ENCODE assay signal across 12 cellular contexts in genomic region chr2:151823651-151824050, GRCh38. TPM values are rescaled to one million over a fixed set of nuclear protein-coding genes. Genes with fewer than 3 reads are reported as not detected.
DNase-seq lines count a peak whose midpoint lies in the region; ATAC-seq and TF ChIP-seq lines count a peak whose summit lies in the region.
"Had no signal": no experiment of that assay in that cellular context is flagged by ENCODE, and none has a peak within 500 bp of the region (broad histone marks: within the 10 kb centered on the region; RNA-seq: fewer than 3 reads in every experiment).

No MANE protein-coding gene starts in this region.

- H3K9me3 ChIP-seq in OCI-LY1 (ENCODE audit: low read length), result no peaks in the 10 kb centered on the region
- H3K9me3 ChIP-seq in esophagus muscularis mucosa, result no peaks in the 10 kb centered on the region
- no peaks in the 10 kb centered on the region for H3K9me3 ChIP-seq in psoas muscle

- intact Hi-C loops in esophagus muscularis mucosa (cut with DNase I), result no loop called here
- intact Hi-C loops in psoas muscle (cut with DNase I), result loop anchor here in 1 of 2 donors (5.0 to 10.0 kb wide), 2 partner anchors 36 to 109 kb away; no protein-coding TSS in a partner anchor

- no peak overlapping the region for H3K9ac ChIP-seq in OCI-LY1 (ENCODE audit: low read length)
- H3K9ac ChIP-seq: BLaER1 had no signal

- CTCF ChIA-PET in activated CD4-positive, alpha-beta T cell treated with anti-CD3 and anti-CD28 coated beads, Interleukin-2, amount 10 ng/mL, durations not matched to agents 7 days and 5 days (lab: Charles Lee), result no interaction called here

- peaks cover 57% of the 10 kb centered on the region for H3K4me1 Mint-ChIP-seq in activated CD4-positive, alpha-beta T cell treated with anti-CD3 and anti-CD28 coated beads, Interleukin-2, amount 10 ng/mL, durations not matched to agents 7 days and 5 days

- H3F3A ChIP-seq in OCI-LY1 (ENCODE audit: insufficient read depth, low read length), result no peaks in the 10 kb centered on the region

- H3K4me1 ChIP-seq in OCI-LY1 (ENCODE audit: insufficient read depth, low read length, severe bottlenecking) (peaks cover 33% of the 10 kb centered on the region), esophagus muscularis mucosa (peaks cover 17 to 55% (median 50%) of the 10 kb centered on the region in 4 donors), psoas muscle (peaks cover 62% of the 10 kb centered on the region)

- H3K36me3 Mint-ChIP-seq in activated CD4-positive, alpha-beta T cell treated with anti-CD3 and anti-CD28 coated beads, Interleukin-2, amount 10 ng/mL, durations not matched to agents 7 days and 5 days (ENCODE audit: low read depth), result peaks cover 27% of the 10 kb centered on the region

- ATAC-seq in psoas muscle, result no peak
- no peak for ATAC-seq in HG03457 (IDR thresholded peaks at IDR 0.05; ENCODE audit: unreplicated experiment)

- H3K4me3 ChIP-seq in OCI-LY1 (ENCODE audit: low read depth, low read length, poor library complexity, severe bottlenecking), result no peak overlapping the region
- H3K4me3 ChIP-seq in esophagus muscularis mucosa, result no peak overlapping the region
- H3K4me3 ChIP-seq in psoas muscle, result peak overlapping the region; percentile 17
- H3K4me3 ChIP-seq: BLaER1 had no signal

- no peaks in the 10 kb centered on the region for H4K20me1 ChIP-seq in OCI-LY1 (ENCODE audit: insufficient read depth, low read length)

- no peak overlapping the region for H3K4me3 Mint-ChIP-seq in activated CD4-positive, alpha-beta T cell treated with anti-CD3 and anti-CD28 coated beads, Interleukin-2, amount 10 ng/mL, durations not matched to agents 7 days and 5 days
- H3K4me3 Mint-ChIP-seq: dendritic cell treated with granulocyte-macrophage colony-stimulating factor and Interleukin-4, amounts not matched to agents 40 ng/mL and 50 ng/mL, for 4 days had no signal

- H3K27ac ChIP-seq in OCI-LY1 (ENCODE audit: low read depth, low read length, poor library complexity, severe bottlenecking) (no peak overlapping the region), esophagus muscularis mucosa (replicated peaks in 1 of 4) (peak overlapping the region; percentile 0 to 16 (median 10)), psoas muscle (peak overlapping the region; percentile 93)
- H3K27ac ChIP-seq: BLaER1 had no signal

- H3K27ac Mint-ChIP-seq in activated CD4-positive, alpha-beta T cell treated with anti-CD3 and anti-CD28 coated beads, Interleukin-2, amount 10 ng/mL, durations not matched to agents 7 days and 5 days, result no peak overlapping the region
- H3K27ac Mint-ChIP-seq: dendritic cell treated with granulocyte-macrophage colony-stimulating factor and Interleukin-4, amounts not matched to agents 40 ng/mL and 50 ng/mL, for 4 days had no signal

- peak overlapping the region; percentile 45 for H3K4me2 ChIP-seq in OCI-LY1 (ENCODE audit: low read length)
- H3K4me2 ChIP-seq: BLaER1 had no signal

- no peak for TF ChIP-seq POLR2A in esophagus muscularis mucosa (IDR thresholded peaks at IDR 0.05; ENCODE audit: low read depth)

- no peak overlapping the region for H2AFZ ChIP-seq in OCI-LY1 (ENCODE audit: low read length)

- TF ChIP-seq CTCF in OCI-LY1 (IDR thresholded peaks at IDR 0.05; ENCODE audit: low read length) (no peak), esophagus muscularis mucosa (IDR thresholded peaks at IDR 0.05) (no peak), psoas muscle (IDR thresholded peaks at IDR 0.05) (no peak)

- H3K27me3 Mint-ChIP-seq in activated CD4-positive, alpha-beta T cell treated with anti-CD3 and anti-CD28 coated beads, Interleukin-2, amount 10 ng/mL, durations not matched to agents 7 days and 5 days, result no peaks in the 10 kb centered on the region
- H3K27me3 Mint-ChIP-seq: dendritic cell treated with granulocyte-macrophage colony-stimulating factor and Interleukin-4, amounts not matched to agents 40 ng/mL and 50 ng/mL, for 4 days had no signal

- H3K79me2 ChIP-seq in OCI-LY1 (ENCODE audit: insufficient read depth, low read length), result peaks cover 89% of the 10 kb centered on the region

- DNase-seq in GM03348 (ENCODE audit: low spot score), result peak; percentile 7
- no peak for DNase-seq in esophagus muscularis mucosa (ENCODE audit: extremely low spot score)
- DNase-seq in psoas muscle, result no peak
- DNase-seq in DMS114 treated with DMSO at 0.1 percent for 48 hours (lab: John Stamatoyannopoulos, UW; ENCODE audit: unreplicated experiment), result no peak
- no peak for DNase-seq in activated CD4-positive, alpha-beta T cell treated with anti-CD3 and anti-CD28 coated beads, Interleukin-2, amount 10 ng/mL, durations not matched to agents 7 days and 5 days
- DNase-seq: activated CD4-positive, alpha-beta T cell treated with anti-CD3 and anti-CD28 coated beads, Interleukin-2, amount 50 U/mL, for 1 hour; DND-41; NCI-H82 had no signal

- H3K27me3 ChIP-seq in OCI-LY1 (ENCODE audit: insufficient read depth, low read length), result no peaks in the 10 kb centered on the region
- no peaks in the 10 kb centered on the region for H3K27me3 ChIP-seq in esophagus muscularis mucosa
- no peaks in the 10 kb centered on the region for H3K27me3 ChIP-seq in psoas muscle (ENCODE audit: insufficient read depth in 3 of 3, low read length in 2 of 3)
- H3K27me3 ChIP-seq: BLaER1 had no signal

- POLR2A ChIA-PET in activated CD4-positive, alpha-beta T cell treated with anti-CD3 and anti-CD28 coated beads, Interleukin-2, amount 10 ng/mL, durations not matched to agents 7 days and 5 days (lab: Charles Lee), result no interaction called here

- H3K9me3 Mint-ChIP-seq in activated CD4-positive, alpha-beta T cell treated with anti-CD3 and anti-CD28 coated beads, Interleukin-2, amount 10 ng/mL, durations not matched to agents 7 days and 5 days, result no peaks in the 10 kb centered on the region
- H3K9me3 Mint-ChIP-seq: dendritic cell treated with granulocyte-macrophage colony-stimulating factor and Interleukin-4, amounts not matched to agents 40 ng/mL and 50 ng/mL, for 4 days had no signal

- no peak for TF ChIP-seq EP300 in esophagus muscularis mucosa (IDR thresholded peaks at IDR 0.05)

- WGBS in esophagus muscularis mucosa, result 41% methylated on average over 6 of the region's 6 CpGs
- 22 to 31% (median 25%) methylated on average over 6 of the region's 6 CpGs for WGBS in psoas muscle, 3 donors

- H3K36me3 ChIP-seq in OCI-LY1 (ENCODE audit: insufficient read depth, low read length), result peaks cover 27% of the 10 kb centered on the region
- H3K36me3 ChIP-seq in esophagus muscularis mucosa, result no peaks in the 10 kb centered on the region
- no peaks in the 10 kb centered on the region for H3K36me3 ChIP-seq in psoas muscle (ENCODE audit: insufficient read depth in 1 of 2, low read depth in 1 of 2)

- no peaks in the 10 kb centered on the region for H3K9me2 ChIP-seq in OCI-LY1 (ENCODE audit: low read depth, low read length)

RNA-seq across cellular contexts. Expression of gene ARL5A, which starts 4.6 kb away (rescaled TPM):
- total RNA-seq in esophagus muscularis mucosa, result 10 to 100 TPM; 60.1 to 82.2 (median 64.3) TPM
- 10 to 100 TPM; 42.5 to 71.9 (median 51.7) TPM for total RNA-seq in psoas muscle
- 10 to 100 TPM; 11.8 to 57.5 (median 21.0) TPM for polyA plus RNA-seq in psoas muscle
- 10 to 100 TPM; 47.4 to 49.0 TPM for total RNA-seq in activated CD4-positive, alpha-beta T cell treated with anti-CD3 and anti-CD28 coated beads, Interleukin-2, amount 10 ng/mL, durations not matched to agents 7 days and 5 days
